ENCODE assay signal across 9 cellular contexts in the genomic region with DNA sequence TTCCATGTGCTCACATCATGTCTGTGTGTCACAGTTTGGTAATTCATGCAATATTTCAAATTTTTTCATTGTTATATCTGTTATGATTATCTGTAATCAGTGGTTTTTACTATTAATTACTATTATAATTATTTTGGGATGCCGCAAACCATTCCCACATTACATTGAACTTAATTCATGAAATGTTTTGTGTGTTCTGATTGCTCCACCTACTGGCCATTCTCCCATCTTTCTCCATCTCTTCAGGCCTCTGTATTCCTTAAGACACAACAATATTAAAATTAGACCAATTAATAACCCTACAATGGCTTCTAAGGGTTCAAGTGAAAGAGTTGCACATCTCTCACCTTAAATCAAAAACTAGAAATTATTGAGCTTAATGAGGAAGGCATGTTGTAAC.
DNase-seq lines count a peak whose midpoint lies in the region; ATAC-seq, FAIRE-seq and TF ChIP-seq lines count a peak whose summit lies in the region.
"Had no signal": no experiment of that assay in that cellular context is flagged by ENCODE, and none has a peak within 500 bp of the region (broad histone marks: within the 10 kb centered on the region; RNA-seq: fewer than 3 reads in every experiment).

No MANE protein-coding gene starts in this region.

- no peaks in the 10 kb centered on the region for H3K36me3 ChIP-seq in DND-41 (ENCODE audit: insufficient read depth, low read length)
- H3K36me3 ChIP-seq in bronchial epithelial cell (ENCODE audit: control insufficient read depth, insufficient read depth, low read length) = no peaks in the 10 kb centered on the region

- H4K20me1 ChIP-seq in DND-41 (ENCODE audit: insufficient read depth, low read length) = no peaks in the 10 kb centered on the region

- H3K4me3 Mint-ChIP-seq in mesothelial cell of epicardium = no peak overlapping the region
- H3K4me3 Mint-ChIP-seq: IgD-negative memory B cell had no signal

- H3K9me3 ChIP-seq in DND-41 (ENCODE audit: insufficient read depth, low read length, severe bottlenecking) = no peaks in the 10 kb centered on the region

- H3K36me3 Mint-ChIP-seq in mesothelial cell of epicardium = peaks cover 16% of the 10 kb centered on the region
- H3K36me3 Mint-ChIP-seq: IgD-negative memory B cell had no signal

- H3K4me1 ChIP-seq in DND-41 (ENCODE audit: insufficient read depth, low read length) = no peaks in the 10 kb centered on the region

- no peaks in the 10 kb centered on the region for H3K4me1 Mint-ChIP-seq in mesothelial cell of epicardium
- H3K4me1 Mint-ChIP-seq: IgD-negative memory B cell had no signal

- H2AFZ ChIP-seq in DND-41 (ENCODE audit: low read depth, low read length) = no peak overlapping the region

- H3K27ac ChIP-seq in DND-41 (ENCODE audit: low read length) = no peak overlapping the region

- DNase-seq in DND-41 (no peak), LoVo (ENCODE audit: low spot score) (peak; percentile 6), bronchial epithelial cell (ENCODE audit: low read depth) (peak; percentile 50), mesothelial cell of epicardium (ENCODE audit: low spot score in 2 of 2, unreplicated experiment in 2 of 2) (no peak), foreskin melanocyte (no peak)
- DNase-seq in effector CD8-positive, alpha-beta T cell (lab: John Stamatoyannopoulos, UW) = no peak

- peaks cover 26% of the 10 kb centered on the region for H3K9me3 Mint-ChIP-seq in mesothelial cell of epicardium

- peak; percentile 32 for TF ChIP-seq CTCF in DND-41 (IDR thresholded peaks at IDR 0.05; ENCODE audit: borderline replicate concordance, extremely low read depth, low read length, poor library complexity, severe bottlenecking)
- peak; percentile 40 for TF ChIP-seq CTCF in bronchial epithelial cell (IDR thresholded peaks at IDR 0.05; ENCODE audit: insufficient read depth, low read length, severe bottlenecking)
- TF ChIP-seq CTCF in mesothelial cell of epicardium (IDR thresholded peaks at IDR 0.05; ENCODE audit: unreplicated experiment) = peak; percentile 34

- H3K4me3 ChIP-seq in DND-41 (ENCODE audit: low read depth in 1 of 2, low read length in 2 of 2) = no peak overlapping the region
- no peak overlapping the region for H3K4me3 ChIP-seq in bronchial epithelial cell (ENCODE audit: low read depth, low read length)

- H3K27me3 Mint-ChIP-seq in mesothelial cell of epicardium (ENCODE audit: low read depth) = no peaks in the 10 kb centered on the region
- H3K27me3 Mint-ChIP-seq: IgD-negative memory B cell had no signal

- no peaks in the 10 kb centered on the region for H3K79me2 ChIP-seq in DND-41 (ENCODE audit: insufficient read depth, low read length)

- no peak for FAIRE-seq in bronchial epithelial cell (lab: Jason Lieb, UNC)

- H3K27ac Mint-ChIP-seq in mesothelial cell of epicardium = no peak overlapping the region
- H3K27ac Mint-ChIP-seq: IgD-negative memory B cell had no signal

- H3K9ac ChIP-seq in DND-41 (ENCODE audit: low read depth, low read length) = no peak overlapping the region

- ATAC-seq in DND-41 (ENCODE audit: insufficient read depth, low read depth) (no peak), GM18498 (IDR thresholded peaks at IDR 0.05; ENCODE audit: unreplicated experiment) (no peak), HG02759 (IDR thresholded peaks at IDR 0.05; ENCODE audit: unreplicated experiment) (no peak)

- H3K27me3 ChIP-seq in DND-41 (ENCODE audit: insufficient read depth, low read length, poor library complexity) = no peaks in the 10 kb centered on the region
- H3K27me3 ChIP-seq in bronchial epithelial cell (ENCODE audit: control insufficient read depth, insufficient read depth, low read length) = no peaks in the 10 kb centered on the region

- H3K4me2 ChIP-seq in DND-41 (ENCODE audit: insufficient read depth, low read length) = no peak overlapping the region

Comparison
In these comparisons a context has a peak if more than half of its experiments do, and no peak if none do; other contexts are left out.
1. DNase-seq: peak in LoVo (single experiment) and bronchial epithelial cell (single experiment); none in DND-41 (single experiment), mesothelial cell of epicardium (0 of 2), foreskin melanocyte (single experiment) and effector CD8-positive, alpha-beta T cell (single experiment).
2. Peak in every context shown above with its lines, with median percentiles within 50 percentile points of each other: CTCF ChIP-seq.